17 cellular contexts compared by ENCODE assay signal in the genomic region with DNA sequence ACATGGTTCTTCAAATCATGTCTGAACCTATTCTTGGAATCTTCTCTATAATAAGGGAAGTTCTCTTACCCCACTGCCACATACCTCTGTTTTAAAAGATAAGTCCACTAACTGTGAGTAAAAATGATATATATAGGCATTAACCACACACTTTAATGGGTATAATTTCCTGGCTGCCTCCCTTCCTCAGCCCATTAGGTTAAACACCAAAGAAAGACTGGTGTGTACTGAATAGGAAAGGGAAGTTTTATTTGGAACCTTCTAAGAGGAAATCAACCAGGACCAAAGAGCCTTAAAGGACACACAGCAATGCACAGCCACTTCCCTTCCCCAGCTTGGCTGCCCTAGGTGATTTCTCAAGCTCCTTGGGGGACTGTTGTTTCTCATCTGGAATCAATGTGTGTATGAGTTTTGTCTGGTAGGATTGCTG. TPM values are rescaled to one million over a fixed set of nuclear protein-coding genes. Genes with fewer than 3 reads are reported as not detected.
DNase-seq lines count a peak whose midpoint lies in the region; ATAC-seq and TF ChIP-seq lines count a peak whose summit lies in the region.
"Had no signal": no experiment of that assay in that cellular context is flagged by ENCODE, and none has a peak within 500 bp of the region (broad histone marks: within the 10 kb centered on the region; RNA-seq: fewer than 3 reads in every experiment).

No MANE protein-coding gene starts in this region.

- BruUV-seq in OCI-LY7 (replicated peaks; lab: Mats Ljungman, UMichigan): TSS peak; percentile 44

- peak overlapping the region; percentile 67 for H3K27ac ChIP-seq in cardiac muscle cell
- H3K27ac ChIP-seq in OCI-LY7 (ENCODE audit: low read depth, low read length, poor library complexity, severe bottlenecking): peak overlapping the region; percentile 14
- no peak overlapping the region for H3K27ac ChIP-seq in prostate gland
- H3K27ac ChIP-seq in coronary artery: peak overlapping the region in 1 of 2 donors; percentile 21
- H3K27ac ChIP-seq: SJSA1, transverse colon had no signal

- H3K4me2 ChIP-seq in OCI-LY7 (ENCODE audit: low read length): no peak overlapping the region

- intact Hi-C loops in left cardiac atrium (cut with DNase I) (loop anchor here in 1 of 2 donors (10.0 kb wide), 1 partner anchor 326 kb away; no protein-coding TSS in a partner anchor), OCI-LY7 (cut with micrococcal nuclease; ENCODE audit: unreplicated experiment) (no loop called here), prostate gland (cut with DNase I) (no loop called here)
- intact Hi-C loops in dendritic cell treated with granulocyte-macrophage colony-stimulating factor and Interleukin-4, amounts not matched to agents 40 ng/mL and 50 ng/mL, for 4 days (cut with micrococcal nuclease): no loop called here

- peaks cover 9% of the 10 kb centered on the region for H3K9me3 Mint-ChIP-seq in dendritic cell treated with granulocyte-macrophage colony-stimulating factor and Interleukin-4, amounts not matched to agents 40 ng/mL and 50 ng/mL, for 4 days
- peaks cover 3 to 5% of the 10 kb centered on the region in 2 donors for H3K9me3 Mint-ChIP-seq in stimulated activated naive B cell treated with anti-CD40 and anti-IgM and Interleukin-4, amounts not matched to agents 10 μg/mL and 1 μg/mL and 100 μg/mL, for 72 hours

- H4K20me1 ChIP-seq in OCI-LY7 (ENCODE audit: insufficient read depth, low read length): no peaks in the 10 kb centered on the region

- peaks cover 2% of the 10 kb centered on the region for H3K27me3 Mint-ChIP-seq in dendritic cell treated with granulocyte-macrophage colony-stimulating factor and Interleukin-4, amounts not matched to agents 40 ng/mL and 50 ng/mL, for 4 days
- no peaks in the 10 kb centered on the region for H3K27me3 Mint-ChIP-seq in stimulated activated naive B cell treated with anti-CD40 and anti-IgM and Interleukin-4, amounts not matched to agents 10 μg/mL and 1 μg/mL and 100 μg/mL, for 72 hours

- no peak overlapping the region for H2AFZ ChIP-seq in OCI-LY7 (ENCODE audit: low read length)

- ATAC-seq in left cardiac atrium: no peak
- ATAC-seq in stimulated activated naive B cell treated with anti-CD40 and anti-IgM and Interleukin-4, amounts not matched to agents 10 μg/mL and 1 μg/mL and 100 μg/mL, for 72 hours (replicated peaks): no peak

- H3K4me3 ChIP-seq in cardiac muscle cell (no peak overlapping the region), OCI-LY7 (ENCODE audit: low read depth, low read length, poor library complexity, severe bottlenecking) (no peak overlapping the region), prostate gland (no peak overlapping the region), coronary artery (no peak overlapping the region)
- H3K4me3 ChIP-seq: lung, SJSA1, transverse colon had no signal

- H3K27ac Mint-ChIP-seq in dendritic cell treated with granulocyte-macrophage colony-stimulating factor and Interleukin-4, amounts not matched to agents 40 ng/mL and 50 ng/mL, for 4 days: peak overlapping the region; percentile 66
- H3K27ac Mint-ChIP-seq in stimulated activated naive B cell treated with anti-CD40 and anti-IgM and Interleukin-4, amounts not matched to agents 10 μg/mL and 1 μg/mL and 100 μg/mL, for 72 hours: peak overlapping the region; percentile 59

- H3K27me3 ChIP-seq in cardiac muscle cell: no peaks in the 10 kb centered on the region
- H3K27me3 ChIP-seq in prostate gland (replicated peaks; ENCODE audit: insufficient read depth): no peaks in the 10 kb centered on the region
- H3K27me3 ChIP-seq: SJSA1, transverse colon had no signal

- H3K36me3 ChIP-seq in cardiac muscle cell (peaks cover 4% of the 10 kb centered on the region), OCI-LY7 (ENCODE audit: insufficient read depth, low read length) (peaks cover 20% of the 10 kb centered on the region), prostate gland (no peaks in the 10 kb centered on the region)
- H3K36me3 ChIP-seq: transverse colon had no signal

- DNase-seq in cardiac muscle cell (ENCODE audit: low read depth in 1 of 2, low spot score in 1 of 2): no peak
- DNase-seq in left cardiac atrium: no peak
- no peak for DNase-seq in OCI-LY7 (ENCODE audit: low spot score)
- no peak for DNase-seq in stimulated activated naive B cell treated with anti-CD40 and anti-IgM and Interleukin-4, amounts not matched to agents 10 μg/mL and 1 μg/mL and 100 μg/mL, for 72 hours
- DNase-seq in prostate gland (ENCODE audit: low spot score): no peak
- no peak for DNase-seq in COLO668 (lab: John Stamatoyannopoulos, UW; ENCODE audit: unreplicated experiment)
- no peak for DNase-seq in coronary artery (ENCODE audit: low spot score)
- DNase-seq: activated T-cell treated with anti-CD3 and anti-CD28 coated beads for 4 hours, anterior cingulate cortex, cortex of kidney, DMS53, NCI-H526 treated with DMSO at 0.1 percent for 48 hours, occipital lobe, transverse colon had no signal

- H3K9me2 ChIP-seq in OCI-LY7 (ENCODE audit: insufficient read depth, low read length): no peaks in the 10 kb centered on the region

- H3K4me1 Mint-ChIP-seq in dendritic cell treated with granulocyte-macrophage colony-stimulating factor and Interleukin-4, amounts not matched to agents 40 ng/mL and 50 ng/mL, for 4 days (ENCODE audit: low read depth): peaks cover 43% of the 10 kb centered on the region
- H3K4me1 Mint-ChIP-seq in stimulated activated naive B cell treated with anti-CD40 and anti-IgM and Interleukin-4, amounts not matched to agents 10 μg/mL and 1 μg/mL and 100 μg/mL, for 72 hours: peaks cover 13 to 25% of the 10 kb centered on the region in 2 donors

- H3K4me1 ChIP-seq in cardiac muscle cell (ENCODE audit: low read depth): no peaks in the 10 kb centered on the region
- H3K4me1 ChIP-seq in OCI-LY7 (ENCODE audit: insufficient read depth, low read length, poor library complexity, severe bottlenecking): peaks cover 11% of the 10 kb centered on the region
- H3K4me1 ChIP-seq in prostate gland (replicated peaks): no peaks in the 10 kb centered on the region

- no peak overlapping the region for H3K4me3 Mint-ChIP-seq in dendritic cell treated with granulocyte-macrophage colony-stimulating factor and Interleukin-4, amounts not matched to agents 40 ng/mL and 50 ng/mL, for 4 days
- peak overlapping the region in 1 of 2 donors; percentile 28 for H3K4me3 Mint-ChIP-seq in stimulated activated naive B cell treated with anti-CD40 and anti-IgM and Interleukin-4, amounts not matched to agents 10 μg/mL and 1 μg/mL and 100 μg/mL, for 72 hours

- peaks cover 10% of the 10 kb centered on the region for H3K36me3 Mint-ChIP-seq in dendritic cell treated with granulocyte-macrophage colony-stimulating factor and Interleukin-4, amounts not matched to agents 40 ng/mL and 50 ng/mL, for 4 days (ENCODE audit: low read depth)
- H3K36me3 Mint-ChIP-seq in stimulated activated naive B cell treated with anti-CD40 and anti-IgM and Interleukin-4, amounts not matched to agents 10 μg/mL and 1 μg/mL and 100 μg/mL, for 72 hours: peaks cover 11 to 30% of the 10 kb centered on the region in 2 donors

- POLR2A ChIA-PET in OCI-LY7 (lab: Charles Lee): interaction anchor here (1.4 kb wide), 1 partner anchor 23 kb away, joined by 5 read pairs; no protein-coding TSS in a partner anchor

- no peak for TF ChIP-seq CTCF in cardiac muscle cell (IDR thresholded peaks at IDR 0.05; ENCODE audit: low read depth, low read length)
- TF ChIP-seq CTCF in OCI-LY7 (conservative IDR thresholded peaks at IDR 0.05; ENCODE audit: low read length): no peak
- no peak for TF ChIP-seq CTCF in prostate gland (IDR thresholded peaks at IDR 0.05)
- TF ChIP-seq CTCF in coronary artery (IDR thresholded peaks at IDR 0.05): no peak

- TF ChIP-seq POLR2A in prostate gland (IDR thresholded peaks at IDR 0.05): no peak

- CTCF ChIA-PET in OCI-LY7 (lab: Charles Lee; ENCODE audit: unreplicated experiment): no interaction called here

- H3K79me2 ChIP-seq in OCI-LY7 (ENCODE audit: insufficient read depth, low read depth, low read length): no peaks in the 10 kb centered on the region; the same call in 1 of the 2 replicates

- H3K9me3 ChIP-seq in cardiac muscle cell (ENCODE audit: low read depth): no peaks in the 10 kb centered on the region
- no peaks in the 10 kb centered on the region for H3K9me3 ChIP-seq in OCI-LY7 (ENCODE audit: low read length)
- H3K9me3 ChIP-seq in prostate gland: no peaks in the 10 kb centered on the region
- H3K9me3 ChIP-seq: transverse colon had no signal

RNA-seq across cellular contexts. Expression of gene WBP1L, which starts 5.0 kb away (rescaled TPM):
- total RNA-seq in cardiac muscle cell (40.6 and 43.9 TPM in 2 replicates), left cardiac atrium (10 to 100 TPM; 30.6 to 41.1 TPM), OCI-LY7 (2022) (22.3 and 24.4 TPM in 2 replicates), prostate gland (100 to 1,000 TPM; 136 to 168 TPM)
- polyA plus RNA-seq in cardiac muscle cell: 14.2 and 17.1 TPM in 2 replicates
- total RNA-seq in OCI-LY7 (2014; rRNA removed; shearing (Covaris generic)): 12.5 and 17.6 TPM in 2 replicates

RNA-seq across cellular contexts. Expression of gene SFXN2, which starts 24.3 kb away (rescaled TPM):
- 10.5 and 14.2 TPM in 2 replicates for total RNA-seq in cardiac muscle cell
- polyA plus RNA-seq in cardiac muscle cell: 18.6 and 26.1 TPM in 2 replicates
- 1 to 10 TPM; 3.2 to 4.0 TPM for total RNA-seq in left cardiac atrium
- 26.9 and 38.1 TPM in 2 replicates for total RNA-seq in OCI-LY7 (2014; rRNA removed; shearing (Covaris generic))
- total RNA-seq in OCI-LY7 (2022): 43.0 and 45.1 TPM in 2 replicates
- 10 to 100 TPM; 16.4 to 26.6 TPM for total RNA-seq in prostate gland

RNA-seq across cellular contexts. Expression of gene ARL3, which starts 24.5 kb away (rescaled TPM):
- total RNA-seq in cardiac muscle cell (16.3 and 24.5 TPM in 2 replicates), left cardiac atrium (10 to 100 TPM; 12.0 to 12.4 TPM), OCI-LY7 (2022) (11.7 and 12.5 TPM in 2 replicates), prostate gland (1 to 10 TPM; 8.0 to 8.5 TPM)
- 42.2 and 47.3 TPM in 2 replicates for polyA plus RNA-seq in cardiac muscle cell
- 7.3 and 8.1 TPM in 2 replicates for total RNA-seq in OCI-LY7 (2014; rRNA removed; shearing (Covaris generic))

Comparison
In these comparisons a context has a peak if more than half of its experiments do, and no peak if none do; other contexts are left out.
1. H3K27ac ChIP-seq: peak in cardiac muscle cell (single experiment) and OCI-LY7 (single experiment); none in prostate gland (0 of 2).